In genomic region chr5:68314465-68314864, GRCh38 we compare ENCODE assay signal across 11 cellular contexts.
"Had no signal": no experiment of that assay in that cellular context is flagged by ENCODE, and none has a peak within 500 bp of the region (broad histone marks: within the 10 kb centered on the region; RNA-seq: fewer than 3 reads in every experiment).

No MANE protein-coding gene starts in this region.

- H3K4me3 ChIP-seq: GM23248, GM23338, HAP-1 had no signal

- H3K9me3 ChIP-seq: HAP-1 had no signal

- H3K4me2 ChIP-seq: GM23338 had no signal

- H3K27ac Mint-ChIP-seq: GM23338, H9, HFFc6 had no signal

- H2AFZ ChIP-seq: GM23248, GM23338 had no signal

- H3K4me1 ChIP-seq: HAP-1 had no signal

- ATAC-seq: GM23338, HCT116 had no signal

- H3K9ac ChIP-seq: GM23248 had no signal

- H3K4me3 Mint-ChIP-seq: GM23338, H9, HFFc6 had no signal

- H3K27ac ChIP-seq: GM23248 had no signal

- H3K4me1 Mint-ChIP-seq: GM23338, H9 had no signal

- H3K36me3 ChIP-seq: HAP-1 had no signal

- FAIRE-seq: H1, H54 had no signal

- DNase-seq: GM23248, GOT3, H7, H9, HCEC 1CT, HFFc6 had no signal
